ENCODE assay signal across 8 cellular contexts in genomic region chr2:171894612-171894947, GRCh38. TPM values are rescaled to one million over a fixed set of nuclear protein-coding genes. Genes with fewer than 3 reads are reported as not detected.
DNase-seq lines count a peak whose midpoint lies in the region; ATAC-seq and TF ChIP-seq lines count a peak whose summit lies in the region.

No MANE protein-coding gene starts in this region.

- peak overlapping the region; percentile 87 for H3K9ac ChIP-seq in fibroblast of lung (ENCODE audit: insufficient read depth, low read length)

- H2AFZ ChIP-seq in fibroblast of lung (ENCODE audit: low read length) = peak overlapping the region; percentile 87

- H3K4me1 ChIP-seq in SJSA1 (replicated peaks) (peaks cover 10% of the 10 kb centered on the region), fibroblast of lung (ENCODE audit: control insufficient read depth, extremely low read depth, insufficient read depth, low read length) (no peaks in the 10 kb centered on the region)

- H3K9me3 ChIP-seq in SJSA1 (replicated peaks) (no peaks in the 10 kb centered on the region), fibroblast of lung (ENCODE audit: control insufficient read depth, insufficient read depth, low read depth, low read length) (no peaks in the 10 kb centered on the region)

- H3K27ac ChIP-seq in SJSA1 (peak overlapping the region; percentile 58), fibroblast of lung (ENCODE audit: insufficient read depth, low read length) (peak overlapping the region; percentile 79)

- peak overlapping the region; percentile 86 for H3K4me2 ChIP-seq in fibroblast of lung (ENCODE audit: extremely low read depth, insufficient read depth, low read length)

- H3K79me2 ChIP-seq in fibroblast of lung (ENCODE audit: control insufficient read depth, insufficient read depth, low read length) = peaks cover 4% of the 10 kb centered on the region

- 0 out of 2 replicates have a peak, but pooled peaks cover 6% of the 10 kb centered on the region for H3K36me3 ChIP-seq in SJSA1
- no peaks in the 10 kb centered on the region for H3K36me3 ChIP-seq in fibroblast of lung (ENCODE audit: control insufficient read depth, insufficient read depth, low read length)

- DNase-seq in GM12864 (ENCODE audit: low read depth) (no peak), SJSA1 (ENCODE audit: low read depth in 1 of 2, low spot score in 2 of 2) (no peak), fibroblast of lung (ENCODE audit: low read depth in 2 of 2) (no peak), putamen (ENCODE audit: low spot score) (peak; percentile 2), AG08395 (ENCODE audit: low spot score) (no peak), NOMO-1 treated with dmso at 0.1 percent for 144 hours (lab: John Stamatoyannopoulos, UW; ENCODE audit: unreplicated experiment) (no peak), DMS79 (lab: John Stamatoyannopoulos, UW) (no peak)

- H4K20me1 ChIP-seq in fibroblast of lung (ENCODE audit: control insufficient read depth, extremely low read depth, insufficient read depth, low read length) = no peaks in the 10 kb centered on the region

- no peak for TF ChIP-seq CTCF in GM12864 (IDR thresholded peaks at IDR 0.05; ENCODE audit: low read depth, low read length, missing control alignments)
- no peak for TF ChIP-seq CTCF in fibroblast of lung (conservative IDR thresholded peaks at IDR 0.05 in 1 of 2, IDR thresholded peaks at IDR 0.05 in 1 of 2; ENCODE audit: low read depth in 1 of 2, low read length in 2 of 2)

- H3K27me3 ChIP-seq in SJSA1 (replicated peaks) (no peaks in the 10 kb centered on the region), fibroblast of lung (ENCODE audit: control insufficient read depth, insufficient read depth, low read length) (no peaks in the 10 kb centered on the region)

- ATAC-seq in GM21717 (IDR thresholded peaks at IDR 0.05; ENCODE audit: unreplicated experiment) = no peak

- H3K4me3 ChIP-seq in GM12864 (ENCODE audit: low read depth, low read length) = peak overlapping the region; percentile 87
- peak overlapping the region; percentile 62 for H3K4me3 ChIP-seq in SJSA1
- H3K4me3 ChIP-seq in fibroblast of lung (replicated peaks in 1 of 4; ENCODE audit: control extremely low read depth in 1 of 4, insufficient read depth in 1 of 4, low read depth in 3 of 4, low read length in 4 of 4) = peak overlapping the region; percentile 76 to 99 (median 84)

RNA-seq across cellular contexts. Expression of gene SLC25A12, which starts 0.5 kb away (rescaled TPM):
- total RNA-seq in SJSA1 (2014; rRNA removed; shearing (Covaris generic)) = 14.3 and 21.1 TPM in 2 replicates
- total RNA-seq in fibroblast of lung = 16.9 and 21.5 TPM in 2 replicates
- 25.9 and 26.7 TPM in 2 replicates for polyA plus RNA-seq in fibroblast of lung
- polyA plus RNA-seq in fibroblast of lung (2012) = 13.9 and 15.6 TPM in 2 replicates
- polyA minus RNA-seq in fibroblast of lung (ENCODE audit: low replicate concordance) = 6.8 and 11.0 TPM in 2 replicates

RNA-seq across cellular contexts. Expression of gene HAT1, which starts 27.7 kb away (rescaled TPM):
- total RNA-seq in SJSA1 (2014; rRNA removed; shearing (Covaris generic)) = 111 and 122 TPM in 2 replicates
- total RNA-seq in fibroblast of lung = 23.0 and 25.9 TPM in 2 replicates
- 57.7 and 84.9 TPM in 2 replicates for polyA plus RNA-seq in fibroblast of lung
- polyA plus RNA-seq in fibroblast of lung (2012) = 32.9 and 52.3 TPM in 2 replicates
- 1.0 and 2.7 TPM in 2 replicates for polyA minus RNA-seq in fibroblast of lung (ENCODE audit: low replicate concordance)
